ENCODE assay signal across 12 cellular contexts in the genomic region with DNA sequence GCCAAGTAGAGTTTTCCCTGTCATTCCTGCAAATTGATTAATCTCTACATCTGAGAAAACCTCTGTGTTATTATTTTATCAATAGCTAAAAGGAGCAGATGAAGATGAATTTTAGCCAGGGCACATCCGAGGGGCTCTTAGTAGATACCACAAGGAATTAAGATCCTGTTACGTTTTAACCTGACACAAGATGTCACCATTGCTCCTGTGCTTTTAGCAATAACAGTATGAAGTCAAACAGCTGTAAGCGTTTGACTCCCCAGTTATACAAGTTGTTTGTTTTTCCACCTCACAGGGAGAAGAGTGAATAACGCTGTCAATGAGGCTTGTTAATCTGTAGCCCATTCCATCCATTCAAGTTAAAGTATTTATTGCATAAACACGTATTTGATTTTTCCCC.
DNase-seq lines count a peak whose midpoint lies in the region; ATAC-seq, FAIRE-seq and TF ChIP-seq lines count a peak whose summit lies in the region.
"Had no signal": no experiment of that assay in that cellular context is flagged by ENCODE, and none has a peak within 500 bp of the region (broad histone marks: within the 10 kb centered on the region; RNA-seq: fewer than 3 reads in every experiment).

No MANE protein-coding gene starts in this region.

- H3K4me3 ChIP-seq in K562, result no peak overlapping the region
- H3K4me3 ChIP-seq: right lobe of liver, SK-N-MC had no signal

- no TSS peak for BruUV-seq in K562 (replicated peaks; lab: Mats Ljungman, UMichigan)

- no peaks in the 10 kb centered on the region for H3K9me3 Mint-ChIP-seq in osteocyte (ENCODE audit: unreplicated experiment)
- H3K9me3 Mint-ChIP-seq: effector memory CD8-positive, alpha-beta T cell had no signal

- POLR2A ChIA-PET in K562 (lab: Yijun Ruan, JAX), result interaction anchor here (0.7 kb wide), 1 partner anchor 1657 kb away, joined by 3 read pairs; no protein-coding TSS in a partner anchor

- no peak overlapping the region for H3K27ac Mint-ChIP-seq in osteocyte (ENCODE audit: unreplicated experiment)
- H3K27ac Mint-ChIP-seq: B cell; effector memory CD8-positive, alpha-beta T cell had no signal

- ATAC-seq in K562 (peak; percentile 52; the same call in 1 of the 3 replicates), GM18858 (IDR thresholded peaks at IDR 0.05; ENCODE audit: unreplicated experiment) (no peak)
- ATAC-seq in stimulated activated naive CD8-positive, alpha-beta T cell treated with anti-CD3 and anti-CD28 coated beads, Interleukin-15, Interleukin-2, amounts not matched to agents 100 U/mL and 50 U/mL, for 24 hours, result no peak
- ATAC-seq: effector memory CD8-positive, alpha-beta T cell had no signal

- TF ChIP-seq CTCF in K562 (IDR thresholded peaks at IDR 0.05 in 2 of 3, conservative IDR thresholded peaks at IDR 0.05 in 1 of 3; ENCODE audit: insufficient read depth in 2 of 3, low read depth in 1 of 3, low read length in 3 of 3) (peak in 2 of 3 experiments; percentile 18 to 53; a peak in 2 of 6 replicates), osteocyte (IDR thresholded peaks at IDR 0.05) (peak; percentile 64)

- TF ChIP-seq RAD21 in K562 (CRISPR knock-in tag; conservative IDR thresholded peaks at IDR 0.05 in 1 of 2, IDR thresholded peaks at IDR 0.05 in 1 of 2), result peak; percentile 80 to 88

- no peak overlapping the region for H3K4me2 ChIP-seq in K562 (ENCODE audit: insufficient read depth, low read length)

- no peaks in the 10 kb centered on the region for H3K9me1 ChIP-seq in K562 (ENCODE audit: control insufficient read depth, insufficient read depth, low read length)

- no peak overlapping the region for H2AFZ ChIP-seq in K562 (ENCODE audit: low read depth, low read length)

- 0% methylated on average over 5 of the region's 5 CpGs for WGBS in K562 (ENCODE audit: insufficient coverage, low coverage, missing lambda C conversion rate)

- H3K27me3 ChIP-seq in K562 (ENCODE audit: control insufficient read depth in 2 of 2, insufficient read depth in 2 of 2, low read length in 2 of 2), result no peaks in the 10 kb centered on the region
- H3K27me3 ChIP-seq: right lobe of liver had no signal

- peak; percentile 23 for DNase-seq in NCI-H1105 treated with DMSO at 0.1 percent for 48 hours (lab: John Stamatoyannopoulos, UW)
- DNase-seq in NCI-H1105 (lab: John Stamatoyannopoulos, UW), result no peak
- DNase-seq in NCI-H1092 (lab: John Stamatoyannopoulos, UW), result peak; percentile 9
- peak in 2 of 4 experiments; percentile 12 to 17 for DNase-seq in K562 (ENCODE audit: extremely low read depth in 1 of 4, low spot score in 3 of 4)
- no peak for DNase-seq in osteocyte (ENCODE audit: extremely low spot score, unreplicated experiment)
- DNase-seq in T-helper 1 cell, result no peak
- DNase-seq in stimulated activated naive CD8-positive, alpha-beta T cell treated with anti-CD3 and anti-CD28 coated beads, Interleukin-15, Interleukin-2, amounts not matched to agents 100 U/mL and 50 U/mL, for 24 hours, result no peak
- DNase-seq: effector memory CD8-positive, alpha-beta T cell; right lobe of liver had no signal

- no peaks in the 10 kb centered on the region for H4K20me1 ChIP-seq in K562 (replicated peaks; ENCODE audit: control insufficient read depth, insufficient read depth, low read length)

- no peaks in the 10 kb centered on the region for H3K79me2 ChIP-seq in K562 (ENCODE audit: control insufficient read depth, insufficient read depth, low read length)

- in situ Hi-C loops in K562 (cut with MboI), result no loop called here

- no peak for TF ChIP-seq POLR2A in K562 (conservative IDR thresholded peaks at IDR 0.05)

- intact Hi-C loops in K562 (cut with micrococcal nuclease), result loop anchor here (1.0 kb wide), 1 partner anchor 43 kb away; no protein-coding TSS in a partner anchor

- no peaks in the 10 kb centered on the region for H3K4me1 ChIP-seq in K562 (replicated peaks in 1 of 2; ENCODE audit: control insufficient read depth in 2 of 2, insufficient read depth in 2 of 2, low read length in 2 of 2)
- H3K4me1 ChIP-seq: right lobe of liver had no signal

- no peak for FAIRE-seq in K562 (lab: Jason Lieb, UNC)

- H3K4me1 Mint-ChIP-seq in osteocyte (ENCODE audit: unreplicated experiment), result peaks cover 24% of the 10 kb centered on the region

- no peak for TF ChIP-seq EP300 in K562 (IDR thresholded peaks at IDR 0.05; ENCODE audit: low read length)

- H3K36me3 Mint-ChIP-seq in osteocyte (ENCODE audit: unreplicated experiment), result no peaks in the 10 kb centered on the region

- no peak overlapping the region for H3K27ac ChIP-seq in K562 (ENCODE audit: extremely low read depth, low read depth, low read length)
- H3K27ac ChIP-seq: right lobe of liver, SK-N-MC had no signal

- CTCF ChIA-PET in K562 (lab: Yijun Ruan, JAX; ENCODE audit: low intra/inter-chr PET ratio), result interaction anchor here (1.1 kb wide), 1 partner anchor 43 kb away, joined by 3 read pairs; no protein-coding TSS in a partner anchor

- no peaks in the 10 kb centered on the region for H3K27me3 Mint-ChIP-seq in osteocyte (ENCODE audit: unreplicated experiment)
- H3K27me3 Mint-ChIP-seq: B cell had no signal

- no peaks in the 10 kb centered on the region for H3K36me3 ChIP-seq in K562 (ENCODE audit: control insufficient read depth, insufficient read depth, low read length)
- H3K36me3 ChIP-seq: right lobe of liver had no signal

- no peaks in the 10 kb centered on the region for H3K9me3 ChIP-seq in K562 (replicated peaks; ENCODE audit: control insufficient read depth, insufficient read depth, low read depth, low read length)
- H3K9me3 ChIP-seq: right lobe of liver had no signal

- H3K9ac ChIP-seq in K562 (ENCODE audit: insufficient read depth in 1 of 2, low read depth in 2 of 2, low read length in 2 of 2), result no peak overlapping the region

- H3K4me3 Mint-ChIP-seq in osteocyte (ENCODE audit: unreplicated experiment), result no peak overlapping the region
- H3K4me3 Mint-ChIP-seq: B cell; effector memory CD8-positive, alpha-beta T cell had no signal

TF ChIP-seq in K562, 482 proteins besides CTCF, POLR2A, EP300 and RAD21:
- TF ChIP-seq FOXA3 (CRISPR knock-in tag; conservative IDR thresholded peaks at IDR 0.05 in 1 of 2, IDR thresholded peaks at IDR 0.05 in 1 of 2) (peak in 1 of 2 experiments; percentile 57; a peak in 1 of 4 replicates), SUPT5H (IDR thresholded peaks at IDR 0.05) (no peak)
- TF ChIP-seq, protein P1, sequence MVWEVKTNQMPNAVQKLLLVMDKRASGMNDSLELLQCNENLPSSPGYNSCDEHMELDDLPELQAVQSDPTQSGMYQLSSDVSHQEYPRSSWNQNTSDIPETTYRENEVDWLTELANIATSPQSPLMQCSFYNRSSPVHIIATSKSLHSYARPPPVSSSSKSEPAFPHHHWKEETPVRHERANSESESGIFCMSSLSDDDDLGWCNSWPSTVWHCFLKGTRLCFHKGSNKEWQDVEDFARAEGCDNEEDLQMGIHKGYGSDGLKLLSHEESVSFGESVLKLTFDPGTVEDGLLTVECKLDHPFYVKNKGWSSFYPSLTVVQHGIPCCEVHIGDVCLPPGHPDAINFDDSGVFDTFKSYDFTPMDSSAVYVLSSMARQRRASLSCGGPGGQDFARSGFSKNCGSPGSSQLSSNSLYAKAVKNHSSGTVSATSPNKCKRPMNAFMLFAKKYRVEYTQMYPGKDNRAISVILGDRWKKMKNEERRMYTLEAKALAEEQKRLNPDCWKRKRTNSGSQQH (CRISPR knock-in tag; IDR thresholded peaks at IDR 0.05), result no peak
- TF ChIP-seq, protein P2, sequence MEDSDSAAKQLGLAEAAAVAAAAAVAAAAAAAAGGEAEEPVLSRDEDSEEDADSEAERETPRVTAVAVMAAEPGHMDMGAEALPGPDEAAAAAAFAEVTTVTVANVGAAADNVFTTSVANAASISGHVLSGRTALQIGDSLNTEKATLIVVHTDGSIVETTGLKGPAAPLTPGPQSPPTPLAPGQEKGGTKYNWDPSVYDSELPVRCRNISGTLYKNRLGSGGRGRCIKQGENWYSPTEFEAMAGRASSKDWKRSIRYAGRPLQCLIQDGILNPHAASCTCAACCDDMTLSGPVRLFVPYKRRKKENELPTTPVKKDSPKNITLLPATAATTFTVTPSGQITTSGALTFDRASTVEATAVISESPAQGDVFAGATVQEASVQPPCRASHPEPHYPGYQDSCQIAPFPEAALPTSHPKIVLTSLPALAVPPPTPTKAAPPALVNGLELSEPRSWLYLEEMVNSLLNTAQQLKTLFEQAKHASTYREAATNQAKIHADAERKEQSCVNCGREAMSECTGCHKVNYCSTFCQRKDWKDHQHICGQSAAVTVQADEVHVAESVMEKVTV (CRISPR knock-in tag; IDR thresholded peaks at IDR 0.05), result peak; percentile 71

Comparison
In these comparisons a context has a peak if more than half of its experiments do, and no peak if none do; other contexts are left out.
1. DNase-seq: peak in NCI-H1105 treated with DMSO at 0.1 percent for 48 hours (single experiment) and NCI-H1092 (single experiment); none in NCI-H1105 (single experiment), osteocyte (single experiment), T-helper 1 cell (0 of 5) and stimulated activated naive CD8-positive, alpha-beta T cell treated with anti-CD3 and anti-CD28 coated beads, Interleukin-15, Interleukin-2, amounts not matched to agents 100 U/mL and 50 U/mL, for 24 hours (single experiment).